In the genomic region with DNA sequence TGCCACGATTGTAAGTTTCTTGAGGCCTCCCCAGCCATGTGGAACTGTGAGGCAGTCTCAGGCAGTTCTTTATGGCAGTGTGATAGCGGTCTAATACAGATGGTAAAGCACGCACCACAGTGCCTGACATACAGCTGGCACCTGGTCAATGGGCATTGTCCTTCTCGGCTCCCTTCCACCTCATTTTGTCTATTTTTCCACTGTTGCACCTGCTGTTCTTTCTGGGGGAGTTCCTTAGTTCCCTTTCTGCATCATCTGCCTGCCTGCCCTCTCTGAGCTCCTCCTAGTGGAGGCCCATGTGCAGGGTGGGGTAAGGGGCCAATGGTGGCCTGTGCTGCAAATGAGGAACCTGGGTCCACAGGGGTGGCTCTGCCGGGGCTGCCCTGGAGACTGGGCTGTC, we compare ENCODE assay signal across 12 cellular contexts.
DNase-seq lines count a peak whose midpoint lies in the region; ATAC-seq lines count a peak whose summit lies in the region.
"Had no signal": no experiment of that assay in that cellular context is flagged by ENCODE, and none has a peak within 500 bp of the region (broad histone marks: within the 10 kb centered on the region; RNA-seq: fewer than 3 reads in every experiment).

No MANE protein-coding gene starts in this region.

- H3K27ac Mint-ChIP-seq in stimulated activated memory B cell treated with anti-CD40 and anti-IgM and Interleukin-4, amounts not matched to agents 10 μg/mL and 1 μg/mL and 100 μg/mL, for 72 hours, result peak overlapping the region; percentile 66
- H3K27ac Mint-ChIP-seq in T-helper 2 cell treated with Interferon-gamma antibody and Interleukin-4, amounts not matched to agents 5 μg/mL and 100 μg/mL, for 36 hours, result no peak overlapping the region
- H3K27ac Mint-ChIP-seq: brain; stimulated activated effector memory CD8-positive, alpha-beta T cell treated with anti-CD3 and anti-CD28 coated beads, Interleukin-12 subunit alpha, Interleukin-12 subunit beta, amount 100 ng/mL, for 72 hours had no signal

- ATAC-seq in GM18907 (IDR thresholded peaks at IDR 0.05; ENCODE audit: unreplicated experiment) (peak; percentile 72), HG02973 (IDR thresholded peaks at IDR 0.05; ENCODE audit: unreplicated experiment) (peak; percentile 82), HG03354 (IDR thresholded peaks at IDR 0.05; ENCODE audit: poor library complexity, severe bottlenecking, unreplicated experiment) (no peak)
- peak; percentile 94 for ATAC-seq in stimulated activated memory B cell treated with anti-CD40 and anti-IgM and Interleukin-4, amounts not matched to agents 10 μg/mL and 1 μg/mL and 100 μg/mL, for 72 hours
- ATAC-seq: stimulated activated effector memory CD8-positive, alpha-beta T cell treated with anti-CD3 and anti-CD28 coated beads, Interleukin-12 subunit alpha, Interleukin-12 subunit beta, amount 100 ng/mL, for 72 hours had no signal

- DNase-seq in SKM-1 (lab: John Stamatoyannopoulos, UW; ENCODE audit: unreplicated experiment) (peak; percentile 74), NCI-H748 (lab: John Stamatoyannopoulos, UW; ENCODE audit: unreplicated experiment) (no peak)
- no peak for DNase-seq in T-helper 2 cell treated with Interferon-gamma antibody and Interleukin-4, amounts not matched to agents 5 μg/mL and 100 μg/mL, for 36 hours (ENCODE audit: low spot score)
- DNase-seq: DMS 273 treated with DMSO at 0.1 percent for 48 hours, esophagus squamous epithelium, NCI-H82 had no signal

- no peaks in the 10 kb centered on the region for H3K36me3 Mint-ChIP-seq in stimulated activated memory B cell treated with anti-CD40 and anti-IgM and Interleukin-4, amounts not matched to agents 10 μg/mL and 1 μg/mL and 100 μg/mL, for 72 hours
- H3K36me3 Mint-ChIP-seq in T-helper 2 cell treated with Interferon-gamma antibody and Interleukin-4, amounts not matched to agents 5 μg/mL and 100 μg/mL, for 36 hours (ENCODE audit: low read depth), result no peaks in the 10 kb centered on the region
- H3K36me3 Mint-ChIP-seq: brain; stimulated activated effector memory CD8-positive, alpha-beta T cell treated with anti-CD3 and anti-CD28 coated beads, Interleukin-12 subunit alpha, Interleukin-12 subunit beta, amount 100 ng/mL, for 72 hours had no signal

- H3K4me3 Mint-ChIP-seq in stimulated activated memory B cell treated with anti-CD40 and anti-IgM and Interleukin-4, amounts not matched to agents 10 μg/mL and 1 μg/mL and 100 μg/mL, for 72 hours, result no peak overlapping the region
- no peak overlapping the region for H3K4me3 Mint-ChIP-seq in T-helper 2 cell treated with Interferon-gamma antibody and Interleukin-4, amounts not matched to agents 5 μg/mL and 100 μg/mL, for 36 hours
- H3K4me3 Mint-ChIP-seq: brain; stimulated activated effector memory CD8-positive, alpha-beta T cell treated with anti-CD3 and anti-CD28 coated beads, Interleukin-12 subunit alpha, Interleukin-12 subunit beta, amount 100 ng/mL, for 72 hours had no signal

- peaks cover 31% of the 10 kb centered on the region for H3K4me1 Mint-ChIP-seq in stimulated activated memory B cell treated with anti-CD40 and anti-IgM and Interleukin-4, amounts not matched to agents 10 μg/mL and 1 μg/mL and 100 μg/mL, for 72 hours
- H3K4me1 Mint-ChIP-seq in T-helper 2 cell treated with Interferon-gamma antibody and Interleukin-4, amounts not matched to agents 5 μg/mL and 100 μg/mL, for 36 hours (ENCODE audit: low read depth), result no peaks in the 10 kb centered on the region
- H3K4me1 Mint-ChIP-seq: brain; stimulated activated effector memory CD8-positive, alpha-beta T cell treated with anti-CD3 and anti-CD28 coated beads, Interleukin-12 subunit alpha, Interleukin-12 subunit beta, amount 100 ng/mL, for 72 hours had no signal

- peaks cover 5% of the 10 kb centered on the region for H3K9me3 Mint-ChIP-seq in stimulated activated memory B cell treated with anti-CD40 and anti-IgM and Interleukin-4, amounts not matched to agents 10 μg/mL and 1 μg/mL and 100 μg/mL, for 72 hours
- H3K9me3 Mint-ChIP-seq in T-helper 2 cell treated with Interferon-gamma antibody and Interleukin-4, amounts not matched to agents 5 μg/mL and 100 μg/mL, for 36 hours, result no peaks in the 10 kb centered on the region
- H3K9me3 Mint-ChIP-seq: stimulated activated effector memory CD8-positive, alpha-beta T cell treated with anti-CD3 and anti-CD28 coated beads, Interleukin-12 subunit alpha, Interleukin-12 subunit beta, amount 100 ng/mL, for 72 hours had no signal

- H3K27me3 Mint-ChIP-seq in stimulated activated memory B cell treated with anti-CD40 and anti-IgM and Interleukin-4, amounts not matched to agents 10 μg/mL and 1 μg/mL and 100 μg/mL, for 72 hours, result no peaks in the 10 kb centered on the region
- H3K27me3 Mint-ChIP-seq in T-helper 2 cell treated with Interferon-gamma antibody and Interleukin-4, amounts not matched to agents 5 μg/mL and 100 μg/mL, for 36 hours (ENCODE audit: low read depth), result no peaks in the 10 kb centered on the region
